Comparison of ENCODE assay signal across 8 cellular contexts in genomic region chr22:39174498-39175120, GRCh38. TPM values are rescaled to one million over a fixed set of nuclear protein-coding genes. Genes with fewer than 3 reads are reported as not detected.
A peak's percentile ranks its signal among the peaks of the same experiment; 100 is the strongest.
DNase-seq lines count a peak whose midpoint lies in the region; ATAC-seq, FAIRE-seq and TF ChIP-seq lines count a peak whose summit lies in the region.

No MANE protein-coding gene starts in this region.

- no peaks in the 10 kb centered on the region for H4K20me1 ChIP-seq in Loucy (ENCODE audit: insufficient read depth, low read length, poor library complexity, severe bottlenecking)

- peaks cover 59% of the 10 kb centered on the region for H3K4me1 Mint-ChIP-seq in CD4-positive, alpha-beta T cell (ENCODE audit: low read depth)
- peaks cover 64% of the 10 kb centered on the region for H3K4me1 Mint-ChIP-seq in endothelial cell (ENCODE audit: unreplicated experiment)

- no peaks in the 10 kb centered on the region for H3K36me3 Mint-ChIP-seq in CD4-positive, alpha-beta T cell (ENCODE audit: low read depth)
- H3K36me3 Mint-ChIP-seq in endothelial cell (ENCODE audit: low read depth, unreplicated experiment) = no peaks in the 10 kb centered on the region

- no peaks in the 10 kb centered on the region for H3K36me3 ChIP-seq in Loucy (ENCODE audit: insufficient read depth, low read length)

- ATAC-seq in CD4-positive, alpha-beta T cell (ENCODE audit: poor library complexity) = peak; percentile 56

- TF ChIP-seq POLR2A in GM12892 (IDR thresholded peaks at IDR 0.05; ENCODE audit: low read depth, low read length) = no peak

- H3K4me1 ChIP-seq in Loucy (ENCODE audit: insufficient read depth, low read length, poor library complexity, severe bottlenecking) = peaks cover 15% of the 10 kb centered on the region

- no peak for TF ChIP-seq CTCF in CD4-positive, alpha-beta T cell (IDR thresholded peaks at IDR 0.05)
- TF ChIP-seq CTCF in Loucy (conservative IDR thresholded peaks at IDR 0.05; ENCODE audit: low read length) (no peak), endothelial cell (IDR thresholded peaks at IDR 0.05; ENCODE audit: unreplicated experiment) (no peak)

- H3K9me2 ChIP-seq in Loucy (replicated peaks; ENCODE audit: low read depth, low read length) = no peaks in the 10 kb centered on the region

- H3K9me3 Mint-ChIP-seq in CD4-positive, alpha-beta T cell = no peaks in the 10 kb centered on the region
- no peaks in the 10 kb centered on the region for H3K9me3 Mint-ChIP-seq in endothelial cell (ENCODE audit: unreplicated experiment)

- intact Hi-C loops in CD4-positive, alpha-beta T cell (cut with DNase I, micrococcal nuclease) = loop anchor here in 1 of 2 experiments (5.0 kb wide), 1 partner anchor 68 kb away; the partner anchor contains the start of gene PDGFB

- peak overlapping the region; percentile 95 for H3K27ac Mint-ChIP-seq in CD4-positive, alpha-beta T cell
- peak overlapping the region; percentile 100 for H3K27ac Mint-ChIP-seq in endothelial cell (ENCODE audit: unreplicated experiment)

- no peaks in the 10 kb centered on the region for H3F3A ChIP-seq in Loucy (ENCODE audit: low read depth)

- no peaks in the 10 kb centered on the region for H3K79me2 ChIP-seq in Loucy (ENCODE audit: insufficient read depth, low read length)

- H3K27me3 ChIP-seq in CD4-positive, alpha-beta T cell (ENCODE audit: control insufficient read depth, insufficient read depth, low read length) = no peaks in the 10 kb centered on the region
- H3K27me3 ChIP-seq in Loucy (ENCODE audit: insufficient read depth, low read length, poor library complexity, severe bottlenecking) = no peaks in the 10 kb centered on the region

- POLR2A ChIA-PET in CD4-positive, alpha-beta T cell (lab: Charles Lee) = interaction anchor here (0.5 to 9.2 kb wide), 10 partner anchors 22 to 870 kb away, joined by 3 to 163 read pairs (median 4); partner anchors contain the start of genes CBX7 and RPL3

- peak overlapping the region; percentile 74 for H3K27ac ChIP-seq in CD4-positive, alpha-beta T cell (ENCODE audit: low read depth, low read length)

- no peaks in the 10 kb centered on the region for H3K9me3 ChIP-seq in CD4-positive, alpha-beta T cell (ENCODE audit: control insufficient read depth, low read length)
- no peaks in the 10 kb centered on the region for H3K9me3 ChIP-seq in Loucy (ENCODE audit: insufficient read depth, low read depth, low read length)

- H3K27me3 Mint-ChIP-seq in CD4-positive, alpha-beta T cell = no peaks in the 10 kb centered on the region
- peaks cover 15% of the 10 kb centered on the region for H3K27me3 Mint-ChIP-seq in endothelial cell (ENCODE audit: unreplicated experiment)

- peak overlapping the region; percentile 49 for H3K4me3 ChIP-seq in Loucy (ENCODE audit: low read length, poor library complexity, severe bottlenecking)

- FAIRE-seq in GM12892 (lab: Jason Lieb, UNC) = no peak

- DNase-seq in CD4-positive, alpha-beta T cell = peak; percentile 62 to 83 (median 78)
- DNase-seq in activated T-cell treated with anti-CD3 and anti-CD28 coated beads for 1 hour (ENCODE audit: low read depth) (peak; percentile 68), endothelial cell (ENCODE audit: low spot score) (peak; percentile 100), mucosa of gallbladder (ENCODE audit: low spot score) (peak; percentile 70), NCI-H2029 (lab: John Stamatoyannopoulos, UW) (no peak), GM12892 (ENCODE audit: insufficient read length) (no peak)
- DNase-seq in stimulated activated CD8-positive, alpha-beta memory T cell treated with anti-CD3 and anti-CD28 coated beads, Interleukin-7, amount 100 ng/mL, for 4 hours (ENCODE audit: low read depth in 2 of 2) = peak; percentile 51 to 66

- CTCF ChIA-PET in CD4-positive, alpha-beta T cell (lab: Charles Lee) = interaction anchor here (1.1 to 1.8 kb wide), 4 partner anchors 132 to 142 kb away, joined by 3 to 6 read pairs (median 4); no protein-coding TSS in a partner anchor

- H3K4me2 ChIP-seq in Loucy (ENCODE audit: low read depth, low read length, poor library complexity, severe bottlenecking) = peak overlapping the region; percentile 63

- peak overlapping the region; percentile 93 for H2AFZ ChIP-seq in Loucy (ENCODE audit: low read length)

- peak overlapping the region; percentile 41 for H3K9ac ChIP-seq in Loucy (ENCODE audit: low read depth, low read length, poor library complexity, severe bottlenecking)

- H3K4me3 Mint-ChIP-seq in CD4-positive, alpha-beta T cell = peak overlapping the region; percentile 62
- no peak overlapping the region for H3K4me3 Mint-ChIP-seq in endothelial cell (ENCODE audit: unreplicated experiment)

RNA-seq across cellular contexts. Expression of gene CBX7, which starts 22.1 kb away (rescaled TPM):
- 10 to 100 TPM; 48.6 to 49.1 TPM for total RNA-seq in CD4-positive, alpha-beta T cell
- total RNA-seq in endothelial cell (ENCODE audit: unreplicated experiment) (3.5 TPM), mucosa of gallbladder (76.5 TPM)
- polyA plus RNA-seq in GM12892 (2012; ENCODE audit: missing spikeins) = 11.2 TPM

Comparison
In these comparisons a context has a peak if more than half of its experiments do, and no peak if none do; other contexts are left out.
1. DNase-seq: peak in CD4-positive, alpha-beta T cell (10 of 10), activated T-cell treated with anti-CD3 and anti-CD28 coated beads for 1 hour (single experiment), endothelial cell (single experiment), mucosa of gallbladder (single experiment) and stimulated activated CD8-positive, alpha-beta memory T cell treated with anti-CD3 and anti-CD28 coated beads, Interleukin-7, amount 100 ng/mL, for 4 hours (2 of 2); none in NCI-H2029 (single experiment) and GM12892 (single experiment).
2. RNA of gene CBX7, which starts 22.1 kb away (total RNA-seq): 76.5 TPM in mucosa of gallbladder (single experiment) and 48.6 to 49.1 TPM in CD4-positive, alpha-beta T cell; 3.5 TPM in endothelial cell (single experiment); every median in the first group is over 10 times any median in the second.